Comparison of ENCODE assay signal across 1 cellular context in genomic region chr4:157220026-157220881, GRCh38.
TF ChIP-seq lines count a peak whose summit lies in the region.

Gene GRIA2 (plus strand): TSS chr4:157220728. CDS start chr4:157221043, 315 bp downstream.

TF ChIP-seq in HepG2, 621 proteins besides CTCF, POLR2A, EP300 and RAD21 (continued from another document and continues in another):
- peak; percentile 43; the same call in 1 of the 2 replicates for TF ChIP-seq THRA (CRISPR knock-in tag; IDR thresholded peaks at IDR 0.05; ENCODE audit: borderline replicate concordance)
- TF ChIP-seq FOXO1 (CRISPR knock-in tag; IDR thresholded peaks at IDR 0.05), result 0 out of 2 replicates have a peak, but pooled peaks have one; percentile 47
- peak; percentile 89 for TF ChIP-seq ARNT2 (CRISPR knock-in tag; IDR thresholded peaks at IDR 0.05; ENCODE audit: low read depth)
- peak; percentile 55; the same call in 1 of the 2 replicates for TF ChIP-seq ZNF274 (CRISPR knock-in tag; IDR thresholded peaks at IDR 0.05)
- 0 out of 2 replicates have a peak, but pooled peaks have one; percentile 36 for TF ChIP-seq ZNF44 (CRISPR knock-in tag; IDR thresholded peaks at IDR 0.05)
- peak; percentile 70; the same call in 1 of the 2 replicates for TF ChIP-seq POGK (CRISPR knock-in tag; conservative IDR thresholded peaks at IDR 0.05)
- TF ChIP-seq GABPB1 (CRISPR knock-in tag; IDR thresholded peaks at IDR 0.05), result peak; percentile 63
- peak; percentile 50 for TF ChIP-seq ARID5B (CRISPR knock-in tag; IDR thresholded peaks at IDR 0.05)
- peak; percentile 35; the same call in 1 of the 2 replicates for TF ChIP-seq ZFY (CRISPR knock-in tag; IDR thresholded peaks at IDR 0.05)
- TF ChIP-seq SNAPC2 (CRISPR knock-in tag; IDR thresholded peaks at IDR 0.05), result 0 out of 2 replicates have a peak, but pooled peaks have one; percentile 38
- 0 out of 2 replicates have a peak, but pooled peaks have one; percentile 42 for TF ChIP-seq THAP7 (CRISPR knock-in tag; IDR thresholded peaks at IDR 0.05)
- TF ChIP-seq TEAD3 (CRISPR knock-in tag; optimal IDR thresholded peaks at IDR 0.05; ENCODE audit: borderline replicate concordance), result peak; percentile 26
- no peak for TF ChIP-seq HNF4G (IDR thresholded peaks at IDR 0.05; ENCODE audit: borderline replicate concordance, low read depth, low read length)
- TF ChIP-seq HNF4G (CRISPR knock-in tag; IDR thresholded peaks at IDR 0.05; ENCODE audit: borderline replicate concordance, low read depth), result no peak
- TF ChIP-seq SMAD3 (CRISPR knock-in tag; IDR thresholded peaks at IDR 0.05), result peak; percentile 84
- 0 out of 2 replicates have a peak, but pooled peaks have one; percentile 49 for TF ChIP-seq TOPORS (CRISPR knock-in tag; IDR thresholded peaks at IDR 0.05)
- peak; percentile 52; the same call in 1 of the 2 replicates for TF ChIP-seq ZNF558 (CRISPR knock-in tag; IDR thresholded peaks at IDR 0.05; ENCODE audit: borderline replicate concordance)
- TF ChIP-seq MIXL1 (CRISPR knock-in tag; IDR thresholded peaks at IDR 0.05), result peak; percentile 67
- TF ChIP-seq HOMEZ (CRISPR knock-in tag; IDR thresholded peaks at IDR 0.05; ENCODE audit: low read depth), result no peak
- no peak for TF ChIP-seq PBX2 (CRISPR knock-in tag; IDR thresholded peaks at IDR 0.05)
- TF ChIP-seq ZUFSP (CRISPR knock-in tag; IDR thresholded peaks at IDR 0.05; ENCODE audit: borderline replicate concordance), result no peak
- TF ChIP-seq ATF7-NPFF (CRISPR knock-in tag; IDR thresholded peaks at IDR 0.05; ENCODE audit: low read depth), result peak; percentile 91; the same call in 1 of the 2 replicates
- no peak for TF ChIP-seq NR2C2 (CRISPR knock-in tag; IDR thresholded peaks at IDR 0.05; ENCODE audit: borderline replicate concordance)
- no peak for TF ChIP-seq GATA4 (IDR thresholded peaks at IDR 0.05; ENCODE audit: borderline replicate concordance, low read depth)
- TF ChIP-seq NFKB2 (CRISPR knock-in tag; IDR thresholded peaks at IDR 0.05; ENCODE audit: borderline replicate concordance), result peak; percentile 75; the same call in 1 of the 2 replicates
- TF ChIP-seq EED (CRISPR knock-in tag; IDR thresholded peaks at IDR 0.05), result 0 out of 2 replicates have a peak, but pooled peaks have one; percentile 65
- TF ChIP-seq SALL1 (CRISPR knock-in tag; IDR thresholded peaks at IDR 0.05), result peak; percentile 92
- peak in 1 of 2 experiments; percentile 83; a peak in 2 of 4 replicates for TF ChIP-seq KLF16 (CRISPR knock-in tag; IDR thresholded peaks at IDR 0.05)
- TF ChIP-seq ZFP36L2 (CRISPR knock-in tag; IDR thresholded peaks at IDR 0.05), result peak; percentile 85; the same call in 1 of the 2 replicates
- TF ChIP-seq ZSCAN25 (CRISPR knock-in tag; IDR thresholded peaks at IDR 0.05), result peak; percentile 60; the same call in 1 of the 2 replicates
- TF ChIP-seq, protein P1, sequence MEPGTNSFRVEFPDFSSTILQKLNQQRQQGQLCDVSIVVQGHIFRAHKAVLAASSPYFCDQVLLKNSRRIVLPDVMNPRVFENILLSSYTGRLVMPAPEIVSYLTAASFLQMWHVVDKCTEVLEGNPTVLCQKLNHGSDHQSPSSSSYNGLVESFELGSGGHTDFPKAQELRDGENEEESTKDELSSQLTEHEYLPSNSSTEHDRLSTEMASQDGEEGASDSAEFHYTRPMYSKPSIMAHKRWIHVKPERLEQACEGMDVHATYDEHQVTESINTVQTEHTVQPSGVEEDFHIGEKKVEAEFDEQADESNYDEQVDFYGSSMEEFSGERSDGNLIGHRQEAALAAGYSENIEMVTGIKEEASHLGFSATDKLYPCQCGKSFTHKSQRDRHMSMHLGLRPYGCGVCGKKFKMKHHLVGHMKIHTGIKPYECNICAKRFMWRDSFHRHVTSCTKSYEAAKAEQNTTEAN (CRISPR knock-in tag; conservative IDR thresholded peaks at IDR 0.05), result peak; percentile 76; the same call in 1 of the 2 replicates
- peak; percentile 95 for TF ChIP-seq MXD3 (CRISPR knock-in tag; IDR thresholded peaks at IDR 0.05)
- TF ChIP-seq EHMT2 (IDR thresholded peaks at IDR 0.05; ENCODE audit: borderline replicate concordance, low read depth, low read length), result peak; percentile 87; the same call in 1 of the 2 replicates
- 0 out of 2 replicates have a peak, but pooled peaks have one; percentile 30 for TF ChIP-seq NFKBIZ (CRISPR knock-in tag; IDR thresholded peaks at IDR 0.05)
- TF ChIP-seq, protein P2, sequence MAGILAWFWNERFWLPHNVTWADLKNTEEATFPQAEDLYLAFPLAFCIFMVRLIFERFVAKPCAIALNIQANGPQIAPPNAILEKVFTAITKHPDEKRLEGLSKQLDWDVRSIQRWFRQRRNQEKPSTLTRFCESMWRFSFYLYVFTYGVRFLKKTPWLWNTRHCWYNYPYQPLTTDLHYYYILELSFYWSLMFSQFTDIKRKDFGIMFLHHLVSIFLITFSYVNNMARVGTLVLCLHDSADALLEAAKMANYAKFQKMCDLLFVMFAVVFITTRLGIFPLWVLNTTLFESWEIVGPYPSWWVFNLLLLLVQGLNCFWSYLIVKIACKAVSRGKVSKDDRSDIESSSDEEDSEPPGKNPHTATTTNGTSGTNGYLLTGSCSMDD (CRISPR knock-in tag; IDR thresholded peaks at IDR 0.05), result peak; percentile 45; the same call in 1 of the 2 replicates
- peak; percentile 66; the same call in 1 of the 2 replicates for TF ChIP-seq ZNF547 (CRISPR knock-in tag; IDR thresholded peaks at IDR 0.05)
- TF ChIP-seq SP1 (IDR thresholded peaks at IDR 0.05), result no peak
- TF ChIP-seq SP1 (CRISPR knock-in tag; IDR thresholded peaks at IDR 0.05), result no peak
- TF ChIP-seq, protein P3, sequence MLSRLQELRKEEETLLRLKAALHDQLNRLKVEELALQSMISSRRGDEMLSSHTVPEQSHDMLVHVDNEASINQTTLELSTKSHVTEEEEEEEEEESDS (CRISPR knock-in tag; IDR thresholded peaks at IDR 0.05; ENCODE audit: borderline replicate concordance), result 0 out of 2 replicates have a peak, but pooled peaks have one; percentile 64
- 0 out of 2 replicates have a peak, but pooled peaks have one; percentile 35 for TF ChIP-seq ZNF263 (CRISPR knock-in tag; IDR thresholded peaks at IDR 0.05)
- TF ChIP-seq BCL6 (CRISPR knock-in tag; IDR thresholded peaks at IDR 0.05), result peak; percentile 33; the same call in 1 of the 2 replicates
- 0 out of 2 replicates have a peak, but pooled peaks have one; percentile 48 for TF ChIP-seq REPIN1 (CRISPR knock-in tag; IDR thresholded peaks at IDR 0.05; ENCODE audit: borderline replicate concordance, low read depth)
- peak; percentile 52; the same call in 1 of the 2 replicates for TF ChIP-seq ELF3 (CRISPR knock-in tag; IDR thresholded peaks at IDR 0.05)
- TF ChIP-seq FOSL2 (CRISPR knock-in tag; IDR thresholded peaks at IDR 0.05), result 0 out of 2 replicates have a peak, but pooled peaks have one; percentile 14
- TF ChIP-seq ZBTB7A (CRISPR knock-in tag; IDR thresholded peaks at IDR 0.05), result peak; percentile 88
